ENCODE assay signal across 28 cellular contexts in the genomic region with DNA sequence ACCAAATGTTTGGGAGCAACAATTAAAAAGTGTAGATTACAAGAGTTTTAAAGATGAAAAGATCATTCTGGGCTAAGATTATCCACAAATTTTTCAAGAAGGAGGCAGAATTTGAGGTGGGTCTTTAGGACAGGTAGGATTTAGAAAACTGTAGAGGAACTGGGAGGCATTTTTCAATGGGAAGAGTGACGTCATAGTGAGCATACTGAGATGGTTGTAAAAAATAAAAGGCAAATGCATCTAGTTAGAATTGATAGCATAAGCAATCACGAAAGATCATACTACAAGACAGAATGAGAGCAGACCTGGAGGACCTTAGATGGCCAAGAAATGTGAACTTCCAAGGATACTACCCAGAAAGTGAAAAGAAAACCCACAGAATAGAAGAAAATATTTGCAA.
"Had no signal": no experiment of that assay in that cellular context is flagged by ENCODE, and none has a peak within 500 bp of the region (broad histone marks: within the 10 kb centered on the region; RNA-seq: fewer than 3 reads in every experiment).

No MANE protein-coding gene starts in this region.

- DNase-seq: naive thymus-derived CD4-positive, alpha-beta T cell; natural killer cell; nucleus accumbens; posterior cingulate gyrus; psoas muscle; right cardiac atrium; spleen; stimulated activated CD4-positive, alpha-beta T cell treated with anti-CD3 and anti-CD28 coated beads, Interleukin-12 subunit alpha, Interleukin-12 subunit beta, amount 100 ng/mL, for 4 hours; stimulated activated CD4-positive, alpha-beta T cell treated with anti-CD3 and anti-CD28 coated beads, Interleukin-1b, Interleukin-23, amount 100 ng/mL, for 48 hours; stimulated activated CD4-positive, alpha-beta T cell treated with anti-CD3 and anti-CD28 coated beads, Interleukin-4, amount 100 ng/mL, for 1 hour; stimulated activated CD4-positive, alpha-beta T cell treated with anti-CD3 and anti-CD28 coated beads, Interleukin-4, amount 100 ng/mL, for 4 hours; stimulated activated CD8-positive, alpha-beta memory T cell treated with anti-CD3 and anti-CD28 coated beads, Interleukin-4, amount 100 ng/mL, for 48 hours; stimulated activated naive CD4-positive, alpha-beta T cell; stimulated activated naive CD8-positive, alpha-beta T cell treated with anti-CD3 and anti-CD28 coated beads, Interleukin-15, amount 100 ng/mL, for 72 hours; stimulated activated naive CD8-positive, alpha-beta T cell treated with anti-CD3 and anti-CD28 coated beads, Interleukin-15, Interleukin-2, amounts not matched to agents 100 U/mL and 50 U/mL, for 24 hours; substantia nigra; testis; tibial artery; transverse colon; upper lobe of right lung; uterus had no signal

- H3K27ac ChIP-seq: neutrophil, parathyroid adenoma, psoas muscle, skin epidermis, spleen, suprapubic skin, testis, tibial artery, transverse colon, upper lobe of right lung, uterus had no signal

- H3K4me2 ChIP-seq: smooth muscle cell had no signal

- H3K4me1 ChIP-seq: parathyroid adenoma, psoas muscle, spleen, suprapubic skin, testis, tibial artery, transverse colon, upper lobe of right lung, uterus had no signal

- H3K4me3 ChIP-seq: psoas muscle, skin epidermis, smooth muscle cell, spleen, suprapubic skin, testis, tibial artery, transverse colon, upper lobe of right lung, uterus had no signal

- H3K9ac ChIP-seq: parathyroid adenoma had no signal

- ATAC-seq: naive thymus-derived CD4-positive, alpha-beta T cell; natural killer cell; psoas muscle; right cardiac atrium; sciatic nerve; stimulated activated memory B cell treated with anti-CD40 and anti-IgM and Interleukin-4, amounts not matched to agents 10 μg/mL and 1 μg/mL and 100 μg/mL, for 72 hours; stimulated activated naive CD8-positive, alpha-beta T cell treated with anti-CD3 and anti-CD28 coated beads, Interleukin-15, amount 100 ng/mL, for 72 hours; stimulated activated naive CD8-positive, alpha-beta T cell treated with anti-CD3 and anti-CD28 coated beads, Interleukin-15, Interleukin-2, amounts not matched to agents 100 U/mL and 50 U/mL, for 24 hours; upper lobe of right lung had no signal

- H2AFZ ChIP-seq: parathyroid adenoma had no signal

- H3K36me3 ChIP-seq: neutrophil, spleen, suprapubic skin, tibial artery, transverse colon, upper lobe of right lung, uterus had no signal

- H3K9me3 ChIP-seq: neutrophil, psoas muscle, spleen, suprapubic skin, testis, tibial artery, transverse colon, upper lobe of right lung, uterus had no signal

- H3K79me2 ChIP-seq: parathyroid adenoma had no signal

- H3K27me3 ChIP-seq: neutrophil, suprapubic skin, testis, tibial artery, transverse colon, uterus had no signal
